In genomic region chr12:86777335-86777734, GRCh38 we compare ENCODE assay signal across 18 cellular contexts.
DNase-seq lines count a peak whose midpoint lies in the region; ATAC-seq and TF ChIP-seq lines count a peak whose summit lies in the region.
"Had no signal": no experiment of that assay in that cellular context is flagged by ENCODE, and none has a peak within 500 bp of the region (broad histone marks: within the 10 kb centered on the region; RNA-seq: fewer than 3 reads in every experiment).

No MANE protein-coding gene starts in this region.

- no peak for TF ChIP-seq CTCF in astrocyte of the spinal cord (IDR thresholded peaks at IDR 0.05; ENCODE audit: low read depth, low read length)

- DNase-seq in NCI-H146 (lab: John Stamatoyannopoulos, UW) = peak; percentile 15
- DNase-seq in NCI-H146 treated with DMSO at 0.1 percent for 48 hours (lab: John Stamatoyannopoulos, UW; ENCODE audit: unreplicated experiment) = no peak
- DNase-seq in NCI-H446 (lab: John Stamatoyannopoulos, UW) = peak; percentile 85 to 91
- DNase-seq in astrocyte of the spinal cord (ENCODE audit: low read depth, low spot score) = peak; percentile 27
- DNase-seq in myocyte (ENCODE audit: low read depth) = peak; percentile 5
- DNase-seq in activated naive CD4-positive, alpha-beta T cell treated with Interleukin-2 at 50 U/mL for 16 hours = no peak
- DNase-seq in NCI-H1048 (lab: John Stamatoyannopoulos, UW) = no peak
- DNase-seq: CD4-positive, CD25-positive, alpha-beta regulatory T cell; H9; IMR-90; Karpas-422; NCI-H1105 treated with DMSO at 0.1 percent for 48 hours; NCI-H1930; NCI-H524; NK-92 treated with Interleukin-12 subunit alpha and Interleukin-12 subunit beta, amount 100 ng/mL, for 24 hours; OCI-M1; SIG-M5 had no signal

- ATAC-seq in GM21515 (IDR thresholded peaks at IDR 0.05; ENCODE audit: unreplicated experiment) = no peak

- H3K4me3 ChIP-seq in astrocyte of the spinal cord (ENCODE audit: low read depth, low read length) = no peak overlapping the region

- in situ Hi-C loops in astrocyte of the spinal cord (cut with HindIII; ENCODE audit: low sequenced_read_pairs) = no loop called here

Comparison
In these comparisons a context has a peak if more than half of its experiments do, and no peak if none do; other contexts are left out.
1. DNase-seq: peak in NCI-H146 (single experiment), NCI-H446 (2 of 2), astrocyte of the spinal cord (single experiment) and myocyte (single experiment); none in NCI-H146 treated with DMSO at 0.1 percent for 48 hours (single experiment), activated naive CD4-positive, alpha-beta T cell treated with Interleukin-2 at 50 U/mL for 16 hours (single experiment) and NCI-H1048 (single experiment).